In the genomic region with DNA sequence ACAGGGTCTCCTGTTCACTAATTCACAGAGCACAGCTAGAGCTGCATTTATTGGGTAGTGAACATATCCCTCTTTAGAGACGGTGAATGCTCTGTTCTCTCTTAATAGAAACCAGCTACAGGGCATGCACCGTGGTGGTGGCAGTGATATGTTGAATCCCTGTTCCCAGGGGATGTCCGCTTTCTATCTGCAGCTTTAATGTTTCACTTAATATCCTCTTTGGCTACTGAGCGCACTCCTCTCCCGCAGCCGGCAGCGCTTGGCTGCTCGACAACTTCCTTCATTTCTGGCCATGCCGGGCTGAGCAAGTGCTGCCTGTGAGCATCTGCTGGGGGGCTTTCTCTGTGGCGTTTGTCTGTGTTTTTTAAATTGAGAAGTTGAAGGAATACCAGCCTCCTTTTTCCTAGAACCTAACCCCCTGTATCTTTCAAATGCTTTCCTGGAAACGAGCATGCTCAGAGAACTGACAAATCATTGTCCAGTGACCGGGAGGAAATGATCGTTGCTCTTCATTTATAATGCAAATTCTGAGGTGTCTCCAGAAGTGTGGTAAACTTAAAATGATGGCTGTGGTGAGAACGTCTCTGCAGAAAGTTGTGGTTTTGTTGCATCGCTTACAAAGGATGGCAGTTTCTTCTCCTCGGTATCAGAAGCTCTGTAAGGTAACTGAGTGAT, we compare ENCODE assay signal across 8 cellular contexts.
A peak's percentile ranks its signal among the peaks of the same experiment; 100 is the strongest.
DNase-seq lines count a peak whose midpoint lies in the region; ATAC-seq lines count a peak whose summit lies in the region.

No MANE protein-coding gene starts in this region.

- H3K9me3 Mint-ChIP-seq in memory B cell, result no peaks in the 10 kb centered on the region
- no peaks in the 10 kb centered on the region for H3K9me3 Mint-ChIP-seq in stimulated activated naive B cell treated with anti-CD40 and anti-IgM and Interleukin-4, amounts not matched to agents 10 μg/mL and 1 μg/mL and 100 μg/mL, for 72 hours

- no peaks in the 10 kb centered on the region for H3K27me3 Mint-ChIP-seq in memory B cell
- no peaks in the 10 kb centered on the region for H3K27me3 Mint-ChIP-seq in stimulated activated naive B cell treated with anti-CD40 and anti-IgM and Interleukin-4, amounts not matched to agents 10 μg/mL and 1 μg/mL and 100 μg/mL, for 72 hours

- H3K36me3 Mint-ChIP-seq in memory B cell, result peaks cover 21% of the 10 kb centered on the region
- H3K36me3 Mint-ChIP-seq in stimulated activated naive B cell treated with anti-CD40 and anti-IgM and Interleukin-4, amounts not matched to agents 10 μg/mL and 1 μg/mL and 100 μg/mL, for 72 hours, result peaks cover 15 to 19% of the 10 kb centered on the region in 2 donors

- ATAC-seq in GM21423 (IDR thresholded peaks at IDR 0.05; ENCODE audit: unreplicated experiment), result peak; percentile 94
- peak; percentile 86 for ATAC-seq in memory B cell (ENCODE audit: low read depth)
- ATAC-seq in stimulated activated naive B cell treated with anti-CD40 and anti-IgM and Interleukin-4, amounts not matched to agents 10 μg/mL and 1 μg/mL and 100 μg/mL, for 72 hours (replicated peaks), result peak; percentile 87 to 93

- no peak overlapping the region for H3K27ac Mint-ChIP-seq in memory B cell
- H3K27ac Mint-ChIP-seq in stimulated activated naive B cell treated with anti-CD40 and anti-IgM and Interleukin-4, amounts not matched to agents 10 μg/mL and 1 μg/mL and 100 μg/mL, for 72 hours, result peak overlapping the region; percentile 72

- peak overlapping the region; percentile 82 for H3K4me3 Mint-ChIP-seq in memory B cell
- H3K4me3 Mint-ChIP-seq in stimulated activated naive B cell treated with anti-CD40 and anti-IgM and Interleukin-4, amounts not matched to agents 10 μg/mL and 1 μg/mL and 100 μg/mL, for 72 hours, result peak overlapping the region; percentile 81 to 93

- peaks cover 15% of the 10 kb centered on the region for H3K4me1 Mint-ChIP-seq in memory B cell
- H3K4me1 Mint-ChIP-seq in stimulated activated naive B cell treated with anti-CD40 and anti-IgM and Interleukin-4, amounts not matched to agents 10 μg/mL and 1 μg/mL and 100 μg/mL, for 72 hours, result peaks cover 18 to 31% of the 10 kb centered on the region in 2 donors

- DNase-seq in EL (peak; percentile 34), HT1080 (ENCODE audit: low read depth) (peak; percentile 20), T-helper 9 cell (peak; percentile 9), cerebellar cortex (ENCODE audit: low spot score) (peak; percentile 8), memory B cell (ENCODE audit: low spot score in 2 of 2) (peak; percentile 32 to 33), NCI-H1694 treated with DMSO at 0.1 percent for 48 hours (lab: John Stamatoyannopoulos, UW) (no peak)
- peak; percentile 30 for DNase-seq in stimulated activated naive B cell treated with anti-CD40 and anti-IgM and Interleukin-4, amounts not matched to agents 10 μg/mL and 1 μg/mL and 100 μg/mL, for 72 hours
